In the genomic region with DNA sequence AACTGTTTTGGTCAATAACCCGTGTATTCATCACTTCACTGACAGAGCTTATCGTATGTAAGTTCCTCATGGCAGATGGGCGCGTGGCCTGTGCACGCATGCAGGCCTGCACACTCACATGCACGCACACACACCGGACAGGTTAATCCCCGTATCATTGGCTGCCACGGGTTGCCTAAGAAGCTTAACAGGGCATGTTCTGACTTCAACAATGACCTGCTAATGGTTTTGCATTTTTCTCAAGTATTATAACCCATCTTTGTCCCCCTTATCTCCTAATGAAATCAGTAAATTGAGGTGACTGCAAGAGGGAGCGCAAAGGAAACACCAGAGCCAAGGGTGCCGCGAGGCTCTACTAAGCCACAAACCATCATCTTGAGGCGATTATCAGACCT, we compare ENCODE assay signal across 16 cellular contexts.
DNase-seq lines count a peak whose midpoint lies in the region; ATAC-seq, FAIRE-seq and TF ChIP-seq lines count a peak whose summit lies in the region.
"Had no signal": no experiment of that assay in that cellular context is flagged by ENCODE, and none has a peak within 500 bp of the region (broad histone marks: within the 10 kb centered on the region; RNA-seq: fewer than 3 reads in every experiment).

No MANE protein-coding gene starts in this region.

- H3K4me2 ChIP-seq in SK-N-SH: no peak overlapping the region

- no peaks in the 10 kb centered on the region for H4K20me1 ChIP-seq in SK-N-SH (ENCODE audit: insufficient read depth)

- no peaks in the 10 kb centered on the region for H3K9me2 ChIP-seq in SK-N-SH

- FAIRE-seq in HTR-8/SVneo (lab: Jason Lieb, UNC): no peak
- FAIRE-seq: A204.1 had no signal

- peak overlapping the region; percentile 49 for H3K27ac Mint-ChIP-seq in CD8-positive, alpha-beta T cell
- H3K27ac Mint-ChIP-seq in natural killer cell: peak overlapping the region; percentile 98 to 99

- H3K27me3 Mint-ChIP-seq in CD8-positive, alpha-beta T cell (ENCODE audit: low read depth): peaks cover 3% of the 10 kb centered on the region
- no peaks in the 10 kb centered on the region for H3K27me3 Mint-ChIP-seq in natural killer cell (ENCODE audit: low read depth in 2 of 2)
- H3K27me3 Mint-ChIP-seq: CD4-positive, CD25-positive, alpha-beta regulatory T cell had no signal

- POLR2A ChIA-PET in SK-N-SH (lab: Yijun Ruan, JAX): interaction anchor here (1.3 to 2.0 kb wide), 2 partner anchors 257 to 399 kb away, joined by 6 to 8 read pairs; partner anchors contain the start of gene ID2
- POLR2A ChIA-PET in CD8-positive, alpha-beta T cell (lab: Charles Lee): interaction anchor here (0.6 to 0.7 kb wide), 2 partner anchors 44 to 205 kb away, joined by 3 to 6 read pairs; no protein-coding TSS in a partner anchor

- no peaks in the 10 kb centered on the region for H3F3A ChIP-seq in SK-N-SH (replicated peaks; ENCODE audit: insufficient read depth)

- TF ChIP-seq RAD21 in SK-N-SH (IDR thresholded peaks at IDR 0.05; ENCODE audit: low read length): no peak

- no peak for DNase-seq in SK-N-SH
- DNase-seq in CD8-positive, alpha-beta T cell: no peak
- peak; percentile 21 for DNase-seq in T-helper 22 cell (ENCODE audit: low read depth)
- peak; percentile 21 for DNase-seq in natural killer cell
- no peak for DNase-seq in HTR-8/SVneo (ENCODE audit: insufficient read length, low spot score)
- no peak for DNase-seq in COLO668 (lab: John Stamatoyannopoulos, UW; ENCODE audit: unreplicated experiment)
- DNase-seq in GM03348 (ENCODE audit: low spot score): no peak
- DNase-seq: CD4-positive, CD25-positive, alpha-beta regulatory T cell; GF-D8; KG1; NCI-H1092; NCI-H1694 treated with DMSO at 0.1 percent for 48 hours; NCI-H446 treated with DMSO at 0.1 percent for 48 hours; SIG-M5 had no signal

- no peaks in the 10 kb centered on the region for H3K79me2 ChIP-seq in SK-N-SH (ENCODE audit: insufficient read depth)

- no peak for TF ChIP-seq EP300 in SK-N-SH (IDR thresholded peaks at IDR 0.05; ENCODE audit: borderline replicate concordance in 1 of 2, low read depth in 1 of 2, low read length in 1 of 2)

- H3K27ac ChIP-seq in SK-N-SH (ENCODE audit: low read depth in 2 of 2, low read length in 1 of 2): peak overlapping the region in 1 of 2 experiments; percentile 76; a peak in 2 of 4 replicates
- H3K27ac ChIP-seq in CD8-positive, alpha-beta T cell (ENCODE audit: low read depth, low read length): no peak overlapping the region

- intact Hi-C loops in CD8-positive, alpha-beta T cell (cut with DNase I, micrococcal nuclease): no loop called here
- intact Hi-C loops in natural killer cell (cut with micrococcal nuclease): loop anchor here (1.0 to 5.0 kb wide), 3 partner anchors 19 to 64 kb away; no protein-coding TSS in a partner anchor

- H3K9ac ChIP-seq in SK-N-SH: no peak overlapping the region

- ATAC-seq in SK-N-SH treated with all-trans-retinoic acid at 6 μM for 48 hours (no peak), natural killer cell (peak; percentile 37 to 55 (median 53))
- ATAC-seq in CD8-positive, alpha-beta T cell: no peak

- no peaks in the 10 kb centered on the region for H3K9me3 ChIP-seq in SK-N-SH
- H3K9me3 ChIP-seq in CD8-positive, alpha-beta T cell (ENCODE audit: low read length): no peaks in the 10 kb centered on the region

- no peaks in the 10 kb centered on the region for H3K36me3 ChIP-seq in SK-N-SH (replicated peaks in 1 of 2; ENCODE audit: control insufficient read depth in 1 of 2, insufficient read depth in 2 of 2, low read length in 1 of 2)
- no peaks in the 10 kb centered on the region for H3K36me3 ChIP-seq in CD8-positive, alpha-beta T cell (ENCODE audit: insufficient read depth, low read length)

- H2AFZ ChIP-seq in SK-N-SH (ENCODE audit: low read depth): no peak overlapping the region

- TF ChIP-seq CTCF in SK-N-SH (IDR thresholded peaks at IDR 0.05) (no peak), natural killer cell (IDR thresholded peaks at IDR 0.05) (no peak)
- TF ChIP-seq CTCF in CD8-positive, alpha-beta T cell (IDR thresholded peaks at IDR 0.05): no peak

- H3K9me3 Mint-ChIP-seq in CD8-positive, alpha-beta T cell: no peaks in the 10 kb centered on the region
- H3K9me3 Mint-ChIP-seq in natural killer cell: no peaks in the 10 kb centered on the region
- H3K9me3 Mint-ChIP-seq: CD4-positive, CD25-positive, alpha-beta regulatory T cell had no signal

- 80% methylated on average over 13 of the region's 13 CpGs for WGBS in SK-N-SH (ENCODE audit: low lambda C conversion rate)

- no peak overlapping the region for H3K4me3 Mint-ChIP-seq in CD8-positive, alpha-beta T cell
- H3K4me3 Mint-ChIP-seq in natural killer cell: peak overlapping the region; percentile 99
- H3K4me3 Mint-ChIP-seq: CD4-positive, CD25-positive, alpha-beta regulatory T cell had no signal

- no peak overlapping the region for H3K4me3 ChIP-seq in SK-N-SH (ENCODE audit: low read depth in 2 of 2, low read length in 1 of 2)
- no peak overlapping the region for H3K4me3 ChIP-seq in CD8-positive, alpha-beta T cell (ENCODE audit: low read depth, low read length)

- no peaks in the 10 kb centered on the region for H3K36me3 Mint-ChIP-seq in CD8-positive, alpha-beta T cell
- H3K36me3 Mint-ChIP-seq in natural killer cell: peaks cover 8% of the 10 kb centered on the region
- H3K36me3 Mint-ChIP-seq: CD4-positive, CD25-positive, alpha-beta regulatory T cell had no signal

- peaks cover 0 to 22% of the 10 kb centered on the region in 2 experiments; a peak in 2 of 4 replicates for H3K4me1 ChIP-seq in SK-N-SH (ENCODE audit: control insufficient read depth in 1 of 2, insufficient read depth in 2 of 2, low read depth in 1 of 2, low read length in 1 of 2)
- H3K4me1 ChIP-seq in CD8-positive, alpha-beta T cell (ENCODE audit: insufficient read depth, low read length): no peaks in the 10 kb centered on the region

- CTCF ChIA-PET in SK-N-SH (lab: Yijun Ruan, JAX): interaction anchor here (0.5 to 2.0 kb wide), 5 partner anchors 16 to 856 kb away, joined by 3 to 5 read pairs (median 4); no protein-coding TSS in a partner anchor
- CTCF ChIA-PET in CD8-positive, alpha-beta T cell (lab: Charles Lee): interaction anchor here (0.9 kb wide), 1 partner anchor 19 kb away, joined by 3 read pairs; no protein-coding TSS in a partner anchor

- H3K4me1 Mint-ChIP-seq in CD8-positive, alpha-beta T cell (ENCODE audit: low read depth): peaks cover 7% of the 10 kb centered on the region
- peaks cover 66 to 83% of the 10 kb centered on the region in 2 donors for H3K4me1 Mint-ChIP-seq in natural killer cell

- no peaks in the 10 kb centered on the region for H3K27me3 ChIP-seq in SK-N-SH (ENCODE audit: insufficient read depth)
- H3K27me3 ChIP-seq in CD8-positive, alpha-beta T cell (ENCODE audit: insufficient read depth, low read length): no peaks in the 10 kb centered on the region

TF ChIP-seq in SK-N-SH, 30 proteins besides CTCF, POLR2A, EP300 and RAD21:
- TF ChIP-seq YY1 (IDR thresholded peaks at IDR 0.05; ENCODE audit: low read depth) (no peak), GATA2 (CRISPR knock-in tag; IDR thresholded peaks at IDR 0.05) (peak; percentile 72), PBX3 (IDR thresholded peaks at IDR 0.05) (no peak), RXRA (IDR thresholded peaks at IDR 0.05; ENCODE audit: borderline replicate concordance, low read depth) (no peak), FOXM1 (IDR thresholded peaks at IDR 0.05; ENCODE audit: low read depth) (no peak), MXI1 (IDR thresholded peaks at IDR 0.05; ENCODE audit: low read depth, low read length) (peak; percentile 3; the same call in 1 of the 2 replicates), RFX5 (IDR thresholded peaks at IDR 0.05; ENCODE audit: low read length) (0 out of 2 replicates have a peak, but pooled peaks have one; percentile 1)

TF ChIP-seq in SK-N-SH treated with all-trans-retinoic acid at 6 μM for 48 hours, 23 proteins besides CTCF, POLR2A, EP300 and RAD21 (continues in another document):
- no peak for TF ChIP-seq ZNF8 (CRISPR knock-in tag; IDR thresholded peaks at IDR 0.05)
- TF ChIP-seq ISL1 (CRISPR knock-in tag; IDR thresholded peaks at IDR 0.05): no peak
- TF ChIP-seq OSR1 (CRISPR knock-in tag; IDR thresholded peaks at IDR 0.05): no peak
- no peak for TF ChIP-seq ZFP3 (CRISPR knock-in tag; IDR thresholded peaks at IDR 0.05)
- TF ChIP-seq CSDC2 (CRISPR knock-in tag; IDR thresholded peaks at IDR 0.05): no peak
- TF ChIP-seq, protein P1, sequence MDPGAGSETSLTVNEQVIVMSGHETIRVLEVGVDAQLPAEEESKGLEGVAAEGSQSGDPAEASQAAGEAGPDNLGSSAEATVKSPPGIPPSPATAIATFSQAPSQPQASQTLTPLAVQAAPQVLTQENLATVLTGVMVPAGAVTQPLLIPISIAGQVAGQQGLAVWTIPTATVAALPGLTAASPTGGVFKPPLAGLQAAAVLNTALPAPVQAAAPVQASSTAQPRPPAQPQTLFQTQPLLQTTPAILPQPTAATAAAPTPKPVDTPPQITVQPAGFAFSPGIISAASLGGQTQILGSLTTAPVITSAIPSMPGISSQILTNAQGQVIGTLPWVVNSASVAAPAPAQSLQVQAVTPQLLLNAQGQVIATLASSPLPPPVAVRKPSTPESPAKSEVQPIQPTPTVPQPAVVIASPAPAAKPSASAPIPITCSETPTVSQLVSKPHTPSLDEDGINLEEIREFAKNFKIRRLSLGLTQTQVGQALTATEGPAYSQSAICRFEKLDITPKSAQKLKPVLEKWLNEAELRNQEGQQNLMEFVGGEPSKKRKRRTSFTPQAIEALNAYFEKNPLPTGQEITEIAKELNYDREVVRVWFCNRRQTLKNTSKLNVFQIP (CRISPR knock-in tag; IDR thresholded peaks at IDR 0.05; ENCODE audit: borderline replicate concordance, low read depth): no peak
- no peak for TF ChIP-seq ZFP30 (CRISPR knock-in tag; IDR thresholded peaks at IDR 0.05)
- TF ChIP-seq TSHZ2 (CRISPR knock-in tag; IDR thresholded peaks at IDR 0.05): no peak

Comparison
In these comparisons a context has a peak if more than half of its experiments do, and no peak if none do; other contexts are left out.
1. DNase-seq: peak in T-helper 22 cell (single experiment) and natural killer cell (single experiment); none in SK-N-SH (single experiment), CD8-positive, alpha-beta T cell (0 of 7), HTR-8/SVneo (single experiment), COLO668 (single experiment) and GM03348 (single experiment).
2. ATAC-seq: peak in natural killer cell (3 of 3); none in SK-N-SH treated with all-trans-retinoic acid at 6 μM for 48 hours (single experiment) and CD8-positive, alpha-beta T cell (single experiment).